Comparison of ENCODE assay signal across 14 cellular contexts in genomic region chr4:37717575-37717974, GRCh38. TPM values are rescaled to one million over a fixed set of nuclear protein-coding genes. Genes with fewer than 3 reads are reported as not detected.
DNase-seq lines count a peak whose midpoint lies in the region; ATAC-seq and TF ChIP-seq lines count a peak whose summit lies in the region.
"Had no signal": no experiment of that assay in that cellular context is flagged by ENCODE, and none has a peak within 500 bp of the region (broad histone marks: within the 10 kb centered on the region; RNA-seq: fewer than 3 reads in every experiment).

No MANE protein-coding gene starts in this region.

- H3K9me3 ChIP-seq in SK-N-SH (no peaks in the 10 kb centered on the region), Karpas-422 (ENCODE audit: low read length) (no peaks in the 10 kb centered on the region)
- H3K9me3 ChIP-seq: heart left ventricle had no signal

- no peaks in the 10 kb centered on the region; the same call in 1 of the 2 replicates for H3K27me3 ChIP-seq in SK-N-SH (ENCODE audit: insufficient read depth)
- H3K27me3 ChIP-seq in Karpas-422 (ENCODE audit: low read length) = no peaks in the 10 kb centered on the region
- H3K27me3 ChIP-seq: heart left ventricle had no signal

- H2AFZ ChIP-seq in SK-N-SH (ENCODE audit: low read depth) (no peak overlapping the region), Karpas-422 (ENCODE audit: low read length) (no peak overlapping the region)

- no peaks in the 10 kb centered on the region for H3K36me3 ChIP-seq in SK-N-SH (replicated peaks in 1 of 2; ENCODE audit: control insufficient read depth in 1 of 2, insufficient read depth in 2 of 2, low read length in 1 of 2)
- no peaks in the 10 kb centered on the region for H3K36me3 ChIP-seq in Karpas-422 (ENCODE audit: insufficient read depth, low read length)
- H3K36me3 ChIP-seq: heart left ventricle had no signal

- no peak for ATAC-seq in HG03039 (IDR thresholded peaks at IDR 0.05; ENCODE audit: unreplicated experiment)
- ATAC-seq: heart left ventricle had no signal

- DNase-seq in AG08396 (ENCODE audit: low spot score) = peak; percentile 35
- peak; percentile 51 for DNase-seq in H4 (ENCODE audit: low spot score)
- DNase-seq in SK-N-SH = no peak
- DNase-seq in fibroblast of pulmonary artery (ENCODE audit: low read depth) = peak; percentile 73
- DNase-seq in GF-D8 (lab: John Stamatoyannopoulos, UW) = no peak
- no peak for DNase-seq in 8988T
- DNase-seq in Karpas-422 = no peak
- DNase-seq: activated CD8-positive, alpha-beta memory T cell treated with anti-CD3 and anti-CD28 coated beads, Interleukin-2, amount 50 U/mL, for 48 hours; caudate nucleus; CD4-positive, alpha-beta T cell; heart left ventricle; mesendoderm; NCI-H1694 treated with DMSO at 0.1 percent for 48 hours had no signal

- POLR2A ChIA-PET in SK-N-SH (lab: Yijun Ruan, JAX) = no interaction called here

- H3K79me2 ChIP-seq in SK-N-SH (ENCODE audit: insufficient read depth) (no peaks in the 10 kb centered on the region), Karpas-422 (ENCODE audit: low read length) (no peaks in the 10 kb centered on the region)

- H3K9ac ChIP-seq in SK-N-SH (no peak overlapping the region), Karpas-422 (ENCODE audit: low read length) (no peak overlapping the region)

- no peak for TF ChIP-seq RAD21 in SK-N-SH (IDR thresholded peaks at IDR 0.05; ENCODE audit: low read length)

- TF ChIP-seq CTCF in SK-N-SH (IDR thresholded peaks at IDR 0.05) (no peak), fibroblast of pulmonary artery (IDR thresholded peaks at IDR 0.05; ENCODE audit: low read length, missing control alignments) (no peak)

- H4K20me1 ChIP-seq in SK-N-SH (ENCODE audit: insufficient read depth) = no peaks in the 10 kb centered on the region
- no peaks in the 10 kb centered on the region for H4K20me1 ChIP-seq in Karpas-422 (ENCODE audit: insufficient read depth, low read depth, low read length)

- WGBS in SK-N-SH (ENCODE audit: low lambda C conversion rate) = 27% methylated on average over 4 of the region's 4 CpGs

- H3K9me2 ChIP-seq in SK-N-SH (no peaks in the 10 kb centered on the region), Karpas-422 (replicated peaks; ENCODE audit: insufficient read depth, low read length) (no peaks in the 10 kb centered on the region)

- no peak for TF ChIP-seq EP300 in SK-N-SH (IDR thresholded peaks at IDR 0.05; ENCODE audit: borderline replicate concordance in 1 of 2, low read depth in 1 of 2, low read length in 1 of 2)

- H3K4me2 ChIP-seq in SK-N-SH (no peak overlapping the region), Karpas-422 (ENCODE audit: low read depth, low read length, poor library complexity, severe bottlenecking) (no peak overlapping the region)

- CTCF ChIA-PET in SK-N-SH (lab: Yijun Ruan, JAX) = no interaction called here

- H3K4me3 ChIP-seq in SK-N-SH (ENCODE audit: low read depth in 2 of 2, low read length in 1 of 2) (no peak overlapping the region), fibroblast of pulmonary artery (replicated peaks; ENCODE audit: low read depth, low read length) (no peak overlapping the region), Karpas-422 (ENCODE audit: low read length) (no peak overlapping the region)
- H3K4me3 ChIP-seq: heart left ventricle had no signal

- H3K4me1 ChIP-seq in SK-N-SH (ENCODE audit: control insufficient read depth in 1 of 2, insufficient read depth in 2 of 2, low read depth in 1 of 2, low read length in 1 of 2) = peaks cover 0 to 3% of the 10 kb centered on the region in 2 experiments; a peak in 2 of 4 replicates
- H3K4me1 ChIP-seq in Karpas-422 (ENCODE audit: low read length) = peaks cover 9% of the 10 kb centered on the region

- H3F3A ChIP-seq in SK-N-SH (replicated peaks; ENCODE audit: insufficient read depth) = no peaks in the 10 kb centered on the region

- H3K27ac ChIP-seq in SK-N-SH (ENCODE audit: low read depth in 2 of 2, low read length in 1 of 2) (no peak overlapping the region), Karpas-422 (ENCODE audit: low read length) (no peak overlapping the region)
- H3K27ac ChIP-seq: heart left ventricle had no signal

TF ChIP-seq in SK-N-SH, 30 proteins besides CTCF, POLR2A, EP300 and RAD21:
- TF ChIP-seq ELF1 (IDR thresholded peaks at IDR 0.05) (no peak), FOXJ3 (CRISPR knock-in tag; IDR thresholded peaks at IDR 0.05) (no peak), POLR2AphosphoS5 (IDR thresholded peaks at IDR 0.05; ENCODE audit: low read depth, low read length) (no peak), RCOR1 (IDR thresholded peaks at IDR 0.05; ENCODE audit: low read length) (no peak), CHD2 (IDR thresholded peaks at IDR 0.05; ENCODE audit: low read length, partially characterized antibody) (no peak), ZBTB33 (IDR thresholded peaks at IDR 0.05; ENCODE audit: borderline replicate concordance, low read depth) (no peak), JUND (IDR thresholded peaks at IDR 0.05) (no peak), TCF12 (IDR thresholded peaks at IDR 0.05) (peak; percentile 63), YY1 (IDR thresholded peaks at IDR 0.05; ENCODE audit: low read depth) (no peak), EZH2phosphoT487 (IDR thresholded peaks at IDR 0.05; ENCODE audit: borderline replicate concordance, low read depth) (no peak), MAX (IDR thresholded peaks at IDR 0.05; ENCODE audit: low read depth) (no peak), FOSL2 (IDR thresholded peaks at IDR 0.05; ENCODE audit: borderline replicate concordance, low read depth) (peak; percentile 48; the same call in 1 of the 2 replicates), FOXM1 (IDR thresholded peaks at IDR 0.05; ENCODE audit: low read depth) (no peak), USF2 (IDR thresholded peaks at IDR 0.05; ENCODE audit: borderline replicate concordance, low read depth, low read length) (no peak), RFX5 (IDR thresholded peaks at IDR 0.05; ENCODE audit: low read length) (no peak), SMC3 (IDR thresholded peaks at IDR 0.05; ENCODE audit: low read depth, low read length) (no peak), USF1 (IDR thresholded peaks at IDR 0.05; ENCODE audit: borderline replicate concordance, low read depth) (no peak), SIN3A (IDR thresholded peaks at IDR 0.05; ENCODE audit: borderline replicate concordance, low read depth, low read length) (no peak), MEF2A (IDR thresholded peaks at IDR 0.05; ENCODE audit: borderline replicate concordance, low read depth) (no peak), PBX3 (IDR thresholded peaks at IDR 0.05) (peak; percentile 11; the same call in 1 of the 2 replicates), RXRA (IDR thresholded peaks at IDR 0.05; ENCODE audit: borderline replicate concordance, low read depth) (no peak)

RNA-seq across cellular contexts. Expression of gene RELL1, which starts 31.4 kb away (rescaled TPM):
- total RNA-seq in H4 (2014; rRNA removed; shearing (Covaris generic)) = 46.0 and 65.8 TPM in 2 replicates
- 4.0 and 4.5 TPM in 2 replicates for polyA plus RNA-seq in SK-N-SH (2012; rRNA removed)
- polyA plus RNA-seq in SK-N-SH (2012; cell fraction: cytosol; rRNA removed) = 4.4 and 4.5 TPM in 2 replicates
- 3.9 and 4.9 TPM in 2 replicates for polyA plus RNA-seq in SK-N-SH (2012; cell fraction: nucleus; rRNA removed)
- 0.60 and 1.0 TPM in 2 replicates for total RNA-seq in Karpas-422 (2014; rRNA removed; shearing (Covaris generic); ENCODE audit: low replicate concordance)

Comparison
In these comparisons a context has a peak if more than half of its experiments do, and no peak if none do; other contexts are left out.
1. DNase-seq: peak in AG08396 (single experiment), H4 (single experiment) and fibroblast of pulmonary artery (single experiment); none in SK-N-SH (single experiment), GF-D8 (single experiment), 8988T (single experiment) and Karpas-422 (single experiment).
2. RNA of gene RELL1, which starts 31.4 kb away (total RNA-seq): 46.0 to 65.8 TPM in H4; 0.60 to 1.0 TPM in Karpas-422; every median in the first group is over 10 times any median in the second.